ENCODE assay signal across 20 cellular contexts in the genomic region with DNA sequence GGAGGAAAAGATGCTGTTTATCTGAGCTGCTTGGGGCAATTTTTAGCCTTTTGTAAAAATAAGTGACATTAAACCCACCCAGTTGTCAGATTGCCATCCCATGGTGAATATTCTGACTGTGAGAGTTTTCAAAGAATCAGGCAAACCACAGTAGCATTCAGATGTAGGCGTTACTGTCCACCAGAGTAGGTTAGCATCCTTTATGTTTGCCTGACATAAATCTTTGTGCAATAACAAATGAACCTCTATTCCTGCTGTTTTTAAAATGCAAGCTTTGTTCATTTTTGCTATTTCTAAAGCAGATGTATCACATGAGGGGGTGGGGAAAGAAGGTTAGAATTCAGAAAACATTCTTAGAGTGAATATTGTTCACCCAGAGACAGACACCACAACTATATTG.
DNase-seq lines count a peak whose midpoint lies in the region; ATAC-seq and TF ChIP-seq lines count a peak whose summit lies in the region.
"Had no signal": no experiment of that assay in that cellular context is flagged by ENCODE, and none has a peak within 500 bp of the region (broad histone marks: within the 10 kb centered on the region; RNA-seq: fewer than 3 reads in every experiment).

No MANE protein-coding gene starts in this region.

- no peaks in the 10 kb centered on the region for H4K20me1 ChIP-seq in osteoblast (ENCODE audit: insufficient read depth, low read length)
- H4K20me1 ChIP-seq: BLaER1 had no signal

- H3K27ac ChIP-seq in osteoblast (ENCODE audit: low read depth, low read length) = no peak overlapping the region
- H3K27ac ChIP-seq in CD4-positive, alpha-beta T cell (ENCODE audit: low read depth, low read length) = no peak overlapping the region
- H3K27ac ChIP-seq: 22Rv1, BLaER1, C4-2B had no signal

- CTCF ChIA-PET in CD4-positive, alpha-beta T cell (lab: Charles Lee) = no interaction called here

- no peaks in the 10 kb centered on the region for H3K36me3 ChIP-seq in osteoblast (ENCODE audit: insufficient read depth, low read length)
- H3K36me3 ChIP-seq: BLaER1 had no signal

- no peak overlapping the region for H2AFZ ChIP-seq in osteoblast (ENCODE audit: low read length)
- H2AFZ ChIP-seq: GM23338 had no signal

- H3K27ac Mint-ChIP-seq in CD4-positive, alpha-beta T cell = no peak overlapping the region
- H3K27ac Mint-ChIP-seq: B cell; CD4-positive, CD25-positive, alpha-beta regulatory T cell; CD8-positive, alpha-beta memory T cell; GM23338; H9 had no signal

- no peaks in the 10 kb centered on the region for H3K36me3 Mint-ChIP-seq in CD4-positive, alpha-beta T cell (ENCODE audit: low read depth)
- H3K36me3 Mint-ChIP-seq: CD4-positive, CD25-positive, alpha-beta regulatory T cell; CD8-positive, alpha-beta memory T cell had no signal

- no peaks in the 10 kb centered on the region for H3K4me1 ChIP-seq in osteoblast (ENCODE audit: insufficient read depth, low read length)
- H3K4me1 ChIP-seq: BLaER1 had no signal

- no peak overlapping the region for H3K4me3 Mint-ChIP-seq in CD4-positive, alpha-beta T cell
- H3K4me3 Mint-ChIP-seq: B cell; CD4-positive, CD25-positive, alpha-beta regulatory T cell; CD8-positive, alpha-beta memory T cell; GM23338; H9 had no signal

- in situ Hi-C loops in SK-MEL-5 (cut with HindIII; ENCODE audit: low pct_unique_long_range_greater_than_20kb, low sequenced_read_pairs) = no loop called here

- no peaks in the 10 kb centered on the region for H3K4me1 Mint-ChIP-seq in CD4-positive, alpha-beta T cell (ENCODE audit: low read depth)
- H3K4me1 Mint-ChIP-seq: B cell; CD4-positive, CD25-positive, alpha-beta regulatory T cell; CD8-positive, alpha-beta memory T cell; H9 had no signal

- H3K27me3 Mint-ChIP-seq in CD4-positive, alpha-beta T cell = no peaks in the 10 kb centered on the region
- H3K27me3 Mint-ChIP-seq: B cell; CD4-positive, CD25-positive, alpha-beta regulatory T cell; CD8-positive, alpha-beta memory T cell had no signal

- peaks cover 12% of the 10 kb centered on the region for H3K9me3 Mint-ChIP-seq in CD4-positive, alpha-beta T cell
- H3K9me3 Mint-ChIP-seq: GM23338 had no signal

- no peaks in the 10 kb centered on the region for H3K27me3 ChIP-seq in osteoblast (ENCODE audit: insufficient read depth, low read length)
- H3K27me3 ChIP-seq in CD4-positive, alpha-beta T cell (ENCODE audit: control insufficient read depth, insufficient read depth, low read length) = no peaks in the 10 kb centered on the region
- H3K27me3 ChIP-seq: BLaER1 had no signal

- H3K4me3 ChIP-seq in osteoblast (ENCODE audit: insufficient read depth, low read length) = no peak overlapping the region
- H3K4me3 ChIP-seq: BLaER1, GM23338 had no signal

- intact Hi-C loops in CD4-positive, alpha-beta T cell (cut with DNase I, micrococcal nuclease) = no loop called here

- no peak for ATAC-seq in CD4-positive, alpha-beta T cell (ENCODE audit: poor library complexity)
- no peak for ATAC-seq in HG03175 (IDR thresholded peaks at IDR 0.05; ENCODE audit: unreplicated experiment)
- ATAC-seq: GM23338, HCT116 had no signal

- no peaks in the 10 kb centered on the region for H3K79me2 ChIP-seq in osteoblast (ENCODE audit: insufficient read depth, low read length)

- DNase-seq in NCI-H2081 (lab: John Stamatoyannopoulos, UW) (peak; percentile 20 to 29), NCI-H2081 treated with DMSO at 0.1 percent for 48 hours (lab: John Stamatoyannopoulos, UW) (no peak), SK-MEL-5 (ENCODE audit: low read depth, low spot score) (peak; percentile 91), osteoblast (ENCODE audit: insufficient read length, low spot score, missing footprints) (peak; percentile 10)
- no peak for DNase-seq in CD4-positive, alpha-beta T cell
- DNase-seq: Calu3; CD4-positive, CD25-positive, alpha-beta regulatory T cell; CD8-positive, alpha-beta memory T cell; COR-L47; DMS53; DMS79 treated with DMSO at 0.1 percent for 48 hours; GF-D8; H9 had no signal

- no peak overlapping the region for H3K4me2 ChIP-seq in osteoblast (ENCODE audit: insufficient read depth, low read length)
- H3K4me2 ChIP-seq: BLaER1, GM23338 had no signal

- TF ChIP-seq CTCF in osteoblast (IDR thresholded peaks at IDR 0.05; ENCODE audit: extremely low read depth, low read depth, low read length) = no peak
- TF ChIP-seq CTCF in CD4-positive, alpha-beta T cell (IDR thresholded peaks at IDR 0.05) = no peak

- POLR2A ChIA-PET in CD4-positive, alpha-beta T cell (lab: Charles Lee) = no interaction called here

- no peaks in the 10 kb centered on the region for H3K9me3 ChIP-seq in osteoblast (ENCODE audit: low read depth, low read length)
- H3K9me3 ChIP-seq in CD4-positive, alpha-beta T cell (ENCODE audit: control insufficient read depth, low read length) = no peaks in the 10 kb centered on the region
- H3K9me3 ChIP-seq: BLaER1 had no signal

Comparison
In these comparisons a context has a peak if more than half of its experiments do, and no peak if none do; other contexts are left out.
1. DNase-seq: peak in NCI-H2081 (2 of 2), SK-MEL-5 (single experiment) and osteoblast (single experiment); none in NCI-H2081 treated with DMSO at 0.1 percent for 48 hours (single experiment) and CD4-positive, alpha-beta T cell (0 of 10).